10 cellular contexts compared by ENCODE assay signal in genomic region chr12:10540776-10541205, GRCh38. TPM values are rescaled to one million over a fixed set of nuclear protein-coding genes. Genes with fewer than 3 reads are reported as not detected.
DNase-seq lines count a peak whose midpoint lies in the region; ATAC-seq, FAIRE-seq and TF ChIP-seq lines count a peak whose summit lies in the region.
"Had no signal": no experiment of that assay in that cellular context is flagged by ENCODE, and none has a peak within 500 bp of the region (broad histone marks: within the 10 kb centered on the region; RNA-seq: fewer than 3 reads in every experiment).

No MANE protein-coding gene starts in this region.

- no peak for DNase-seq in H54 (ENCODE audit: insufficient read length, low spot score)
- DNase-seq in Jurkat, Clone E6-1 (ENCODE audit: low read depth, low spot score) = peak; percentile 47
- peak; percentile 22 for DNase-seq in foreskin melanocyte
- no peak for DNase-seq in stomach
- no peak for DNase-seq in stimulated activated CD8-positive, alpha-beta memory T cell treated with anti-CD3 and anti-CD28 coated beads, Interleukin-4, amount 100 ng/mL, for 48 hours
- no peak for DNase-seq in activated CD4-positive, alpha-beta T cell treated with anti-CD3 and anti-CD28 coated beads, Interleukin-2, amount 10 ng/mL, durations not matched to agents 7 days and 5 days
- DNase-seq in stimulated activated naive CD4-positive, alpha-beta T cell (lab: John Stamatoyannopoulos, UW) = no peak
- DNase-seq: central memory CD4-positive, alpha-beta T cell; RPMI8226 had no signal

- H3K27ac ChIP-seq in stomach = no peak overlapping the region

- intact Hi-C loops in stomach (cut with DNase I; ENCODE audit: low total_unique reads) = no loop called here

- H3K27me3 Mint-ChIP-seq in activated CD4-positive, alpha-beta T cell treated with anti-CD3 and anti-CD28 coated beads, Interleukin-2, amount 10 ng/mL, durations not matched to agents 7 days and 5 days = peaks cover 13% of the 10 kb centered on the region

- H3K4me3 ChIP-seq in Jurkat, Clone E6-1 (ENCODE audit: low read length) = no peak overlapping the region
- H3K4me3 ChIP-seq in stomach = no peak overlapping the region

- peaks cover 9% of the 10 kb centered on the region for H3K4me1 Mint-ChIP-seq in activated CD4-positive, alpha-beta T cell treated with anti-CD3 and anti-CD28 coated beads, Interleukin-2, amount 10 ng/mL, durations not matched to agents 7 days and 5 days

- H3K27me3 ChIP-seq in stomach = no peaks in the 10 kb centered on the region

- TF ChIP-seq EP300 in stomach (IDR thresholded peaks at IDR 0.05) = no peak

- H3K36me3 ChIP-seq in stomach = no peaks in the 10 kb centered on the region

- ATAC-seq in GM18858 (IDR thresholded peaks at IDR 0.05; ENCODE audit: unreplicated experiment) = peak; percentile 94

- no peak overlapping the region for H3K27ac Mint-ChIP-seq in activated CD4-positive, alpha-beta T cell treated with anti-CD3 and anti-CD28 coated beads, Interleukin-2, amount 10 ng/mL, durations not matched to agents 7 days and 5 days

- no peak for TF ChIP-seq CTCF in stomach (IDR thresholded peaks at IDR 0.05)

- no peaks in the 10 kb centered on the region for H3K9me3 ChIP-seq in stomach

- no peaks in the 10 kb centered on the region for H3K9me3 Mint-ChIP-seq in activated CD4-positive, alpha-beta T cell treated with anti-CD3 and anti-CD28 coated beads, Interleukin-2, amount 10 ng/mL, durations not matched to agents 7 days and 5 days

- WGBS in stomach, 5 donors = 67 to 82% (median 76%) methylated on average over 2 of the region's 2 CpGs

- H3K4me3 Mint-ChIP-seq in activated CD4-positive, alpha-beta T cell treated with anti-CD3 and anti-CD28 coated beads, Interleukin-2, amount 10 ng/mL, durations not matched to agents 7 days and 5 days = no peak overlapping the region

- H3K36me3 Mint-ChIP-seq in activated CD4-positive, alpha-beta T cell treated with anti-CD3 and anti-CD28 coated beads, Interleukin-2, amount 10 ng/mL, durations not matched to agents 7 days and 5 days (ENCODE audit: low read depth) = no peaks in the 10 kb centered on the region

- POLR2A ChIA-PET in activated CD4-positive, alpha-beta T cell treated with anti-CD3 and anti-CD28 coated beads, Interleukin-2, amount 10 ng/mL, durations not matched to agents 7 days and 5 days (lab: Charles Lee) = no interaction called here

- CTCF ChIA-PET in activated CD4-positive, alpha-beta T cell treated with anti-CD3 and anti-CD28 coated beads, Interleukin-2, amount 10 ng/mL, durations not matched to agents 7 days and 5 days (lab: Charles Lee) = interaction anchor here (0.6 kb wide), 2 partner anchors 8 to 128 kb away, joined by 4 read pairs; no protein-coding TSS in a partner anchor

- TF ChIP-seq POLR2A in H54 (IDR thresholded peaks at IDR 0.05; ENCODE audit: low read depth, low read length) = no peak
- no peak for TF ChIP-seq POLR2A in stomach (IDR thresholded peaks at IDR 0.05)

- FAIRE-seq in H54 (lab: Jason Lieb, UNC) = peak; percentile 90

- no peaks in the 10 kb centered on the region for H3K4me1 ChIP-seq in stomach

RNA-seq across cellular contexts. Expression of gene EIF2S3B, which starts 35.1 kb away (rescaled TPM):
- 4.5 TPM for polyA plus RNA-seq in Jurkat, Clone E6-1 (2012; ENCODE audit: insufficient read depth, insufficient read length)
- total RNA-seq in stomach = 1 to 10 TPM in 1 of 5 donors, under 1 TPM in 1, not detected in 3; 0.92 to 3.2 TPM
- 1 to 10 TPM in 1 of 3 donors, under 1 TPM in 2; 0.28 to 1.7 (median 0.92) TPM for polyA plus RNA-seq in stomach
- 1 to 10 TPM in 1 of 2 experiments, under 1 TPM in 1; 0.97 to 1.0 TPM for total RNA-seq in activated CD4-positive, alpha-beta T cell treated with anti-CD3 and anti-CD28 coated beads, Interleukin-2, amount 10 ng/mL, durations not matched to agents 7 days and 5 days

Comparison
In these comparisons a context has a peak if more than half of its experiments do, and no peak if none do; other contexts are left out.
1. DNase-seq: peak in Jurkat, Clone E6-1 (single experiment) and foreskin melanocyte (single experiment); none in H54 (single experiment), stomach (single experiment), stimulated activated CD8-positive, alpha-beta memory T cell treated with anti-CD3 and anti-CD28 coated beads, Interleukin-4, amount 100 ng/mL, for 48 hours (single experiment), activated CD4-positive, alpha-beta T cell treated with anti-CD3 and anti-CD28 coated beads, Interleukin-2, amount 10 ng/mL, durations not matched to agents 7 days and 5 days (single experiment) and stimulated activated naive CD4-positive, alpha-beta T cell (0 of 6).